ENCODE assay signal across 6 cellular contexts in the genomic region with DNA sequence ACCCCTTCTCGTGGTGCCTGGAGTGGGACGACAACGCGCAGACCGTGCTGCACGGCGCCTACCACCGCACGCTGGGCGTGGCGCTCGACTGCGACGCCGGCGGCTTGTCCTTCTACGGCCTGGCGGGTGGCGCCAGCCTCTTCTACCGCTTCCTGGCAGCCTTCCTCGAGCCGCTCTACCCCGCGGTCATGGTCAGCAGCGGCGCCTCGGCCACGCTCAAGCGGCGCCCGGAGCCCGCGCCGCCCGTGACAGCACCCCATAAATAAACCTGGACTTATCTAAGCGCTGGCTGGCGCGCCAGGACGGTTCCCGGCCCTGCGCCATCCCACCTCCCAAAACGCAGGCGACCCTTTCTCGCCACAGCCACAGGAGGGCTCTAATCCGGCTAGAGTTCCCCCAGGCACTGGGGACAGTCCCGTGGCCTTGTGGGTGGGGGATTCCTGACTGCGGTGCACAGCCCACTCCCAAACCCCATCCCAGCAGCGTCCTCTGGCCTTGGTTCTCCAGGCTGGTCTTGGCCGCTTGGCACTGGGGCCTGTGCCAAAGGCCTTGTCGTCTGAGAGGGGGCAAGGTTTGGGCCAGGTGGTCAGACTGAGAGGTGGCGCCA. TPM values are rescaled to one million over a fixed set of nuclear protein-coding genes. Genes with fewer than 3 reads are reported as not detected.
DNase-seq lines count a peak whose midpoint lies in the region; ATAC-seq, FAIRE-seq and TF ChIP-seq lines count a peak whose summit lies in the region.

No MANE protein-coding gene starts in this region.

- dilution Hi-C loops in keratinocyte (cut with MboI; ENCODE audit: extremely low pct_ligation_motif_present, low sequenced_read_pairs): no loop called here

- H4K20me1 ChIP-seq in keratinocyte (ENCODE audit: control insufficient read depth, extremely low read depth, insufficient read depth, low read length): no peaks in the 10 kb centered on the region

- CTCF ChIA-PET in MCF 10A (lab: Yijun Ruan, JAX): interaction anchor here (0.7 to 2.7 kb wide), 3 partner anchors 8 to 52 kb away, joined by 3 to 16 read pairs (median 9); no protein-coding TSS in a partner anchor

- POLR2A ChIA-PET in MCF 10A (lab: Yijun Ruan, JAX): interaction anchor here (0.6 to 1.6 kb wide), 8 partner anchors 11 to 65 kb away, joined by 3 to 21 read pairs (median 5); partner anchors contain the start of genes KCTD2, MRPL58 and SLC16A5

- no TSS peak for BruUV-seq in MCF 10A (replicated peaks; lab: Mats Ljungman, UMichigan)

- H3K4me3 ChIP-seq in breast epithelium: peak overlapping the region; percentile 35 to 62 (median 35)
- no peak overlapping the region for H3K4me3 ChIP-seq in keratinocyte (ENCODE audit: control insufficient read depth in 2 of 3, extremely low read depth in 1 of 3, insufficient read depth in 2 of 3, low read depth in 1 of 3, low read length in 3 of 3)
- H3K4me3 ChIP-seq in suprapubic skin: peak overlapping the region; percentile 47
- H3K4me3 ChIP-seq in WERI-Rb-1 (ENCODE audit: low read depth, low read length): no peak overlapping the region

- DNase-seq in breast epithelium (ENCODE audit: low spot score in 2 of 2): peak in 1 of 2 donors; percentile 67
- no peak for DNase-seq in MCF 10A (ENCODE audit: unreplicated experiment)
- peak; percentile 32 for DNase-seq in activated T-cell treated with anti-CD3 and anti-CD28 coated beads, Interleukin-2, amount 50 U/mL, for 4 hours
- DNase-seq in keratinocyte (ENCODE audit: low read depth, low spot score): no peak
- DNase-seq in suprapubic skin (ENCODE audit: low spot score in 2 of 2): no peak
- DNase-seq in WERI-Rb-1: no peak

- H3K9me3 Mint-ChIP-seq in MCF 10A (ENCODE audit: unreplicated experiment): no peaks in the 10 kb centered on the region
- no peaks in the 10 kb centered on the region for H3K9me3 Mint-ChIP-seq in activated T-cell treated with anti-CD3 and anti-CD28 coated beads, Interleukin-2, amount 50 U/mL, for 4 hours

- no peak overlapping the region for H3K9ac ChIP-seq in keratinocyte (ENCODE audit: control insufficient read depth, extremely low read depth, insufficient read depth, low read length)

- peak overlapping the region; percentile 46 for H2AFZ ChIP-seq in keratinocyte (ENCODE audit: control insufficient read depth, low read length)

- H3K4me3 Mint-ChIP-seq in MCF 10A (ENCODE audit: unreplicated experiment): no peak overlapping the region
- H3K4me3 Mint-ChIP-seq in activated T-cell treated with anti-CD3 and anti-CD28 coated beads, Interleukin-2, amount 50 U/mL, for 4 hours: peak overlapping the region; percentile 69

- intact Hi-C loops in breast epithelium (cut with DNase I; ENCODE audit: low total_unique reads): no loop called here
- intact Hi-C loops in MCF 10A (cut with micrococcal nuclease): no loop called here

- TF ChIP-seq EP300 in suprapubic skin (IDR thresholded peaks at IDR 0.05): no peak

- H3K9me1 ChIP-seq in keratinocyte (ENCODE audit: control insufficient read depth, extremely low read depth, insufficient read depth, low read length): no peaks in the 10 kb centered on the region

- peak overlapping the region; percentile 51 for H3K4me2 ChIP-seq in keratinocyte (ENCODE audit: control insufficient read depth, extremely low read depth, insufficient read depth, low read depth, low read length)

- H3K36me3 ChIP-seq in breast epithelium: no peaks in the 10 kb centered on the region
- H3K36me3 ChIP-seq in keratinocyte (ENCODE audit: control insufficient read depth in 2 of 2, extremely low read depth in 1 of 2, insufficient read depth in 2 of 2, low read length in 2 of 2): no peaks in the 10 kb centered on the region
- no peaks in the 10 kb centered on the region for H3K36me3 ChIP-seq in suprapubic skin
- H3K36me3 ChIP-seq in WERI-Rb-1: no peaks in the 10 kb centered on the region

- no peaks in the 10 kb centered on the region for H3K79me2 ChIP-seq in keratinocyte (ENCODE audit: control insufficient read depth, insufficient read depth, low read length)

- no peak overlapping the region for H3K27ac Mint-ChIP-seq in MCF 10A (ENCODE audit: low read depth, unreplicated experiment)

- H3K4me1 Mint-ChIP-seq in MCF 10A (ENCODE audit: insufficient read depth, unreplicated experiment): peaks cover 16% of the 10 kb centered on the region
- peaks cover 20% of the 10 kb centered on the region for H3K4me1 Mint-ChIP-seq in activated T-cell treated with anti-CD3 and anti-CD28 coated beads, Interleukin-2, amount 50 U/mL, for 4 hours (ENCODE audit: low read depth)

- ATAC-seq in activated T-cell treated with anti-CD3 and anti-CD28 coated beads, Interleukin-2, amount 50 U/mL, for 4 hours: peak; percentile 89 to 92

- no peak for FAIRE-seq in keratinocyte (lab: Jason Lieb, UNC)

- H3K4me1 ChIP-seq in breast epithelium (peaks cover 0 to 17% of the 10 kb centered on the region in 2 donors), keratinocyte (ENCODE audit: control insufficient read depth, extremely low read depth, insufficient read depth, low read length) (peaks cover 23% of the 10 kb centered on the region), suprapubic skin (peaks cover 43% of the 10 kb centered on the region)

- TF ChIP-seq POLR2A in breast epithelium (IDR thresholded peaks at IDR 0.05) (no peak), suprapubic skin (IDR thresholded peaks at IDR 0.05) (no peak)

- no peaks in the 10 kb centered on the region for H3K36me3 Mint-ChIP-seq in MCF 10A (ENCODE audit: insufficient read depth, unreplicated experiment)
- H3K36me3 Mint-ChIP-seq in activated T-cell treated with anti-CD3 and anti-CD28 coated beads, Interleukin-2, amount 50 U/mL, for 4 hours (ENCODE audit: insufficient read depth): no peaks in the 10 kb centered on the region

- H3K27me3 ChIP-seq in breast epithelium (no peaks in the 10 kb centered on the region), keratinocyte (ENCODE audit: control insufficient read depth, extremely low read depth, insufficient read depth, low read length) (no peaks in the 10 kb centered on the region), suprapubic skin (no peaks in the 10 kb centered on the region), WERI-Rb-1 (ENCODE audit: insufficient read depth, low read depth, severe bottlenecking) (no peaks in the 10 kb centered on the region)

- TF ChIP-seq CTCF in breast epithelium (IDR thresholded peaks at IDR 0.05) (peak in 1 of 3 donors; percentile 6), MCF 10A (IDR thresholded peaks at IDR 0.05; ENCODE audit: unreplicated experiment) (no peak), keratinocyte (optimal IDR thresholded peaks at IDR 0.05 in 1 of 3, IDR thresholded peaks at IDR 0.05 in 1 of 3, conservative IDR thresholded peaks at IDR 0.05 in 1 of 3; ENCODE audit: extremely low read depth in 1 of 3, insufficient read depth in 2 of 3, low read length in 3 of 3) (peak in 1 of 3 experiments; percentile 1), suprapubic skin (IDR thresholded peaks at IDR 0.05) (no peak), WERI-Rb-1 (IDR thresholded peaks at IDR 0.05; ENCODE audit: low read depth, low read length) (no peak)

- H3K9me3 ChIP-seq in breast epithelium (no peaks in the 10 kb centered on the region), keratinocyte (ENCODE audit: control insufficient read depth, low read depth, low read length) (no peaks in the 10 kb centered on the region), suprapubic skin (no peaks in the 10 kb centered on the region), WERI-Rb-1 (ENCODE audit: severe bottlenecking) (no peaks in the 10 kb centered on the region)

- H3K27ac ChIP-seq in breast epithelium: peak overlapping the region; percentile 74 to 82
- H3K27ac ChIP-seq in keratinocyte (ENCODE audit: control insufficient read depth, insufficient read depth, low read length): no peak overlapping the region
- peak overlapping the region; percentile 42 for H3K27ac ChIP-seq in suprapubic skin
- H3K27ac ChIP-seq in WERI-Rb-1: no peak overlapping the region

- no peaks in the 10 kb centered on the region for H3K27me3 Mint-ChIP-seq in MCF 10A (ENCODE audit: insufficient read depth, unreplicated experiment)
- H3K27me3 Mint-ChIP-seq in activated T-cell treated with anti-CD3 and anti-CD28 coated beads, Interleukin-2, amount 50 U/mL, for 4 hours (ENCODE audit: low read depth): no peaks in the 10 kb centered on the region

- WGBS in suprapubic skin: 44% methylated on average over 5 of the region's 51 CpGs

RNA-seq across cellular contexts. Expression of gene SLC16A5, which starts 10.2 kb away (rescaled TPM):
- total RNA-seq in breast epithelium (10 to 100 TPM in 2 of 3 donors, 1 to 10 TPM in 1; 9.0 to 19.8 (median 18.4) TPM), MCF 10A (2022) (26.0 and 33.1 TPM in 2 replicates), suprapubic skin (10 to 100 TPM; 59.1 to 93.3 (median 61.4) TPM)
- total RNA-seq in activated T-cell treated with anti-CD3 and anti-CD28 coated beads, Interleukin-2, amount 50 U/mL, for 4 hours: 1 to 10 TPM in 1 of 3 donors, under 1 TPM in 2; 0.53 to 1.2 (median 0.55) TPM
- 3.5 to 5.4 TPM (median 4.0 TPM) in 3 replicates for polyA plus RNA-seq in keratinocyte
- polyA plus RNA-seq in keratinocyte (2011; ENCODE audit: low read depth): 0.45 TPM
- 2.6 and 5.7 TPM in 2 replicates for polyA plus RNA-seq in keratinocyte (2011; cell fraction: cytosol; rRNA removed)
- 16.1 and 26.3 TPM in 2 replicates for polyA plus RNA-seq in keratinocyte (2011; cell fraction: nucleus; rRNA removed)
- polyA plus RNA-seq in keratinocyte (2012; ENCODE audit: low replicate concordance): 3.6 and 4.8 TPM in 2 replicates
- polyA minus RNA-seq in keratinocyte: 4.4 to 7.2 TPM (median 7.0 TPM) in 3 replicates
- polyA minus RNA-seq in keratinocyte (2011; cell fraction: cytosol; rRNA and poly(A)+ RNA removed): 7.5 TPM
- polyA minus RNA-seq in keratinocyte (2011; cell fraction: nucleus; rRNA and poly(A)+ RNA removed): 9.1 and 9.6 TPM in 2 replicates

RNA-seq across cellular contexts. Expression of gene KCTD2, which starts 30.6 kb away (rescaled TPM):
- total RNA-seq in breast epithelium (10 to 100 TPM; 23.5 to 28.4 (median 24.6) TPM), MCF 10A (2022) (11.9 and 12.8 TPM in 2 replicates), suprapubic skin (10 to 100 TPM; 25.3 to 37.7 (median 31.3) TPM)
- 10 to 100 TPM; 18.5 to 23.9 (median 22.2) TPM for total RNA-seq in activated T-cell treated with anti-CD3 and anti-CD28 coated beads, Interleukin-2, amount 50 U/mL, for 4 hours
- 20.7 to 22.8 TPM (median 21.2 TPM) in 3 replicates for polyA plus RNA-seq in keratinocyte
- 15.9 TPM for polyA plus RNA-seq in keratinocyte (2011; ENCODE audit: low read depth)
- polyA plus RNA-seq in keratinocyte (2011; cell fraction: cytosol; rRNA removed): 18.1 and 21.4 TPM in 2 replicates
- 23.4 and 23.9 TPM in 2 replicates for polyA plus RNA-seq in keratinocyte (2011; cell fraction: nucleus; rRNA removed)
- polyA plus RNA-seq in keratinocyte (2012; ENCODE audit: low replicate concordance): 11.6 and 14.1 TPM in 2 replicates
- polyA minus RNA-seq in keratinocyte: 14.8 to 18.9 TPM (median 16.1 TPM) in 3 replicates
- 10.0 TPM for polyA minus RNA-seq in keratinocyte (2011; cell fraction: cytosol; rRNA and poly(A)+ RNA removed)
- polyA minus RNA-seq in keratinocyte (2011; cell fraction: nucleus; rRNA and poly(A)+ RNA removed): 8.2 and 12.1 TPM in 2 replicates

RNA-seq across cellular contexts. Expression of gene ATP5PD, which starts 30.8 kb away (rescaled TPM):
- 100 to 1,000 TPM; 190 to 268 (median 222) TPM for total RNA-seq in breast epithelium
- 362 and 455 TPM in 2 replicates for total RNA-seq in MCF 10A (2022)
- total RNA-seq in activated T-cell treated with anti-CD3 and anti-CD28 coated beads, Interleukin-2, amount 50 U/mL, for 4 hours: 100 to 1,000 TPM; 128 to 158 (median 147) TPM
- polyA plus RNA-seq in keratinocyte: 240 to 406 TPM (median 276 TPM) in 3 replicates
- 568 TPM for polyA plus RNA-seq in keratinocyte (2011; ENCODE audit: low read depth)
- 359 and 386 TPM in 2 replicates for polyA plus RNA-seq in keratinocyte (2011; cell fraction: cytosol; rRNA removed)
- 150 and 186 TPM in 2 replicates for polyA plus RNA-seq in keratinocyte (2011; cell fraction: nucleus; rRNA removed)
- polyA plus RNA-seq in keratinocyte (2012; ENCODE audit: low replicate concordance): 433 and 520 TPM in 2 replicates
- polyA minus RNA-seq in keratinocyte: 94.7 to 314 TPM (median 216 TPM) in 3 replicates
- polyA minus RNA-seq in keratinocyte (2011; cell fraction: cytosol; rRNA and poly(A)+ RNA removed): 120 TPM
- 37.8 and 44.1 TPM in 2 replicates for polyA minus RNA-seq in keratinocyte (2011; cell fraction: nucleus; rRNA and poly(A)+ RNA removed)
- total RNA-seq in suprapubic skin: 100 to 1,000 TPM; 167 to 312 (median 272) TPM

RNA-seq across cellular contexts. Expression of gene ARMC7, which starts 32.2 kb away (rescaled TPM):
- total RNA-seq in breast epithelium: 1 to 10 TPM; 3.4 to 6.7 (median 5.6) TPM
- 9.3 and 13.3 TPM in 2 replicates for total RNA-seq in MCF 10A (2022)
- 10 to 100 TPM; 13.2 to 14.4 (median 13.7) TPM for total RNA-seq in activated T-cell treated with anti-CD3 and anti-CD28 coated beads, Interleukin-2, amount 50 U/mL, for 4 hours
- polyA plus RNA-seq in keratinocyte: 3.2 to 6.0 TPM (median 4.2 TPM) in 3 replicates
- 1.8 TPM for polyA plus RNA-seq in keratinocyte (2011; ENCODE audit: low read depth)
- polyA plus RNA-seq in keratinocyte (2011; cell fraction: cytosol; rRNA removed): 3.5 and 4.7 TPM in 2 replicates
- polyA plus RNA-seq in keratinocyte (2011; cell fraction: nucleus; rRNA removed): 8.7 and 10.6 TPM in 2 replicates
- polyA plus RNA-seq in keratinocyte (2012; ENCODE audit: low replicate concordance): 5.9 and 6.3 TPM in 2 replicates
- polyA minus RNA-seq in keratinocyte: 3.4 to 5.4 TPM (median 3.5 TPM) in 3 replicates
- 4.0 TPM for polyA minus RNA-seq in keratinocyte (2011; cell fraction: cytosol; rRNA and poly(A)+ RNA removed)
- polyA minus RNA-seq in keratinocyte (2011; cell fraction: nucleus; rRNA and poly(A)+ RNA removed): 4.2 and 5.9 TPM in 2 replicates
- total RNA-seq in suprapubic skin: 10 to 100 TPM in 2 of 4 donors, 1 to 10 TPM in 2; 7.5 to 15.5 (median 10.5) TPM

RNA-seq across cellular contexts. Expression of gene NT5C, which starts 53.9 kb away (rescaled TPM):
- total RNA-seq in breast epithelium (100 to 1,000 TPM in 1 of 3 donors, 10 to 100 TPM in 2; 79.6 to 106 (median 91.4) TPM), MCF 10A (2022) (105 and 113 TPM in 2 replicates), suprapubic skin (10 to 100 TPM; 58.6 to 86.7 (median 69.6) TPM)
- 100 to 1,000 TPM in 1 of 3 donors, 10 to 100 TPM in 2; 91.0 to 103 (median 91.4) TPM for total RNA-seq in activated T-cell treated with anti-CD3 and anti-CD28 coated beads, Interleukin-2, amount 50 U/mL, for 4 hours
- polyA plus RNA-seq in keratinocyte: 29.9 to 38.1 TPM (median 38.0 TPM) in 3 replicates
- 22.2 TPM for polyA plus RNA-seq in keratinocyte (2011; ENCODE audit: low read depth)
- polyA plus RNA-seq in keratinocyte (2011; cell fraction: cytosol; rRNA removed): 15.2 and 35.4 TPM in 2 replicates
- 32.0 and 44.4 TPM in 2 replicates for polyA plus RNA-seq in keratinocyte (2011; cell fraction: nucleus; rRNA removed)
- polyA plus RNA-seq in keratinocyte (2012; ENCODE audit: low replicate concordance): 28.7 and 54.4 TPM in 2 replicates
- 9.4 to 21.4 TPM (median 10.0 TPM) in 3 replicates for polyA minus RNA-seq in keratinocyte
- 16.1 TPM for polyA minus RNA-seq in keratinocyte (2011; cell fraction: cytosol; rRNA and poly(A)+ RNA removed)
- polyA minus RNA-seq in keratinocyte (2011; cell fraction: nucleus; rRNA and poly(A)+ RNA removed): 8.1 and 9.2 TPM in 2 replicates

Comparison
In these comparisons a context has a peak if more than half of its experiments do, and no peak if none do; other contexts are left out.
1. H3K27ac ChIP-seq: peak in breast epithelium (2 of 2) and suprapubic skin (single experiment); none in keratinocyte (single experiment) and WERI-Rb-1 (single experiment).
2. H3K4me3 ChIP-seq: peak in breast epithelium (3 of 3) and suprapubic skin (single experiment); none in keratinocyte (0 of 3) and WERI-Rb-1 (single experiment).
3. RNA of gene SLC16A5, which starts 10.2 kb away (total RNA-seq): 59.1 to 93.3 TPM in suprapubic skin, 26.0 to 33.1 TPM in MCF 10A and 9.0 to 19.8 TPM in breast epithelium; 0.53 to 1.2 TPM in activated T-cell treated with anti-CD3 and anti-CD28 coated beads, Interleukin-2, amount 50 U/mL, for 4 hours; every median in the first group is over 4 times any median in the second.